11 cellular contexts compared by ENCODE assay signal in genomic region chr1:59880735-59881134, GRCh38.
"Had no signal": no experiment of that assay in that cellular context is flagged by ENCODE, and none has a peak within 500 bp of the region (broad histone marks: within the 10 kb centered on the region; RNA-seq: fewer than 3 reads in every experiment).

No MANE protein-coding gene starts in this region.

- DNase-seq: activated CD4-positive, alpha-beta T cell treated with anti-CD3 and anti-CD28 coated beads for 1 hour; activated CD4-positive, alpha-beta T cell treated with anti-CD3 and anti-CD28 coated beads, Interleukin-2, amount 50 U/mL, for 48 hours; activated effector memory CD4-positive, alpha-beta T cell treated with anti-CD3 and anti-CD28 coated beads, Interleukin-2, amount 50 U/mL, for 16 hours; activated T-cell treated with anti-CD3 and anti-CD28 coated beads, Interleukin-2, amount 50 U/mL, for 4 hours; brain microvascular endothelial cell; foreskin melanocyte; left colon; T-helper 9 cell had no signal

- H3K9me3 ChIP-seq: prostate gland had no signal

- H3K4me1 ChIP-seq: prostate gland had no signal

- H3K36me3 ChIP-seq: brain microvascular endothelial cell, prostate gland had no signal

- H3K27ac ChIP-seq: brain microvascular endothelial cell, prostate gland, skin epidermis had no signal

- H3K27me3 ChIP-seq: brain microvascular endothelial cell had no signal

- H3K4me3 ChIP-seq: prostate gland, skin epidermis had no signal

- ATAC-seq: activated naive CD4-positive, alpha-beta T cell treated with anti-CD3 and anti-CD28 coated beads, Interleukin-2, amount 50 U/mL, for 72 hours; activated T-cell treated with anti-CD3 and anti-CD28 coated beads, Interleukin-2, amount 50 U/mL, for 4 hours had no signal
